Comparison of ENCODE assay signal across 29 cellular contexts in genomic region chr3:175558261-175558660, GRCh38.
"Had no signal": no experiment of that assay in that cellular context is flagged by ENCODE, and none has a peak within 500 bp of the region (broad histone marks: within the 10 kb centered on the region; RNA-seq: fewer than 3 reads in every experiment).

No MANE protein-coding gene starts in this region.

- H3K36me3 ChIP-seq: brain microvascular endothelial cell, esophagus muscularis mucosa, gastrocnemius medialis, heart left ventricle had no signal

- H3K9me3 ChIP-seq: gastrocnemius medialis had no signal

- FAIRE-seq: astrocyte had no signal

- DNase-seq: activated CD4-positive, alpha-beta memory T cell treated with anti-CD3 and anti-CD28 coated beads for 36 hours; activated CD4-positive, alpha-beta T cell treated with anti-CD3 and anti-CD28 coated beads for 36 hours; activated CD4-positive, alpha-beta T cell treated with anti-CD3 and anti-CD28 coated beads, Interleukin-2, amount 10 ng/mL, durations not matched to agents 24 days and 14 days; activated CD4-positive, CD25-positive, alpha-beta regulatory T cell; activated CD4-positive, CD25-positive, alpha-beta regulatory T cell treated with anti-CD3 and anti-CD28 coated beads, Interleukin-2, amount 50 U/mL, for 72 hours; activated CD8-positive, alpha-beta memory T cell treated with anti-CD3 and anti-CD28 coated beads, Interleukin-2, amount 10 ng/mL, durations not matched to agents 7 days and 5 days; activated CD8-positive, alpha-beta memory T cell treated with anti-CD3 and anti-CD28 coated beads, Interleukin-2, amount 50 U/mL, for 4 hours; activated CD8-positive, alpha-beta T cell treated with anti-CD3 and anti-CD28 coated beads, Interleukin-2, amount 10 ng/mL, durations not matched to agents 7 days and 5 days; activated gamma-delta T cell; activated naive CD4-positive, alpha-beta T cell; activated naive CD4-positive, alpha-beta T cell treated with anti-CD3 and anti-CD28 coated beads, Interleukin-2, amount 10 ng/mL, durations not matched to agents 7 days and 5 days; activated naive CD8-positive, alpha-beta T cell treated with anti-CD3 and anti-CD28 coated beads, Interleukin-2, amount 10 ng/mL, durations not matched to agents 7 days and 5 days; activated T-cell treated with anti-CD3 and anti-CD28 coated beads, Interleukin-2, amount 50 U/mL, for 1 hour; activated T-cell treated with anti-CD3 and anti-CD28 coated beads, Interleukin-2, amount 50 U/mL, for 48 hours; amniotic stem cell; anterior cingulate cortex; brain microvascular endothelial cell; caudate nucleus; dorsolateral prefrontal cortex; effector memory CD4-positive, alpha-beta T cell; endodermal cell; erythroblast; gastrocnemius medialis; glutamatergic neuron; heart left ventricle; T-helper 2 cell had no signal

- H3K27me3 ChIP-seq: brain microvascular endothelial cell, dorsolateral prefrontal cortex, esophagus muscularis mucosa, gastrocnemius medialis, heart left ventricle had no signal

- H3K27ac ChIP-seq: brain microvascular endothelial cell, coronary artery, dorsolateral prefrontal cortex, esophagus muscularis mucosa, gastrocnemius medialis, heart left ventricle had no signal

- H3K4me3 ChIP-seq: coronary artery, dorsolateral prefrontal cortex, esophagus muscularis mucosa, gastrocnemius medialis, heart left ventricle had no signal

- H3K4me1 ChIP-seq: esophagus muscularis mucosa, gastrocnemius medialis, heart left ventricle had no signal
